In the genomic region with DNA sequence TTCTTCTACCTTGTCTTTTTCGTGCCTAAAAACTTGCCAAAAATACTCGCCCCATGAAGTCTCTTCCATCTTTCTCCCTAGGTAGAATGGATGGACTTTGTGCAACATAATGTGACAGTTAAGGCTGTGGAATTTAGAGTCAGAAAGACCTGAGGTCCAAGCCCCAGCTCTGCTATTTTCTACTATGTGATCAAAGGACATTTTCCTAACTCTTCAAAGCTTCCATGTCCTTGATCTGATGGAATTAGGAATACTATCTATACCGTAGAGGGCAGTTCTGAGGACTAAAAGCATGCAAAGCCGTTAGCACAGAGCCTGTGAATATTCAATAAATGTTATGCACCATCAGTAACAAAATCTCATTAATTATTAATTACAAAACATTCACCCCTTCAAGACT, we compare ENCODE assay signal across 18 cellular contexts. TPM values are rescaled to one million over a fixed set of nuclear protein-coding genes. Genes with fewer than 3 reads are reported as not detected.
"Had no signal": no experiment of that assay in that cellular context is flagged by ENCODE, and none has a peak within 500 bp of the region (broad histone marks: within the 10 kb centered on the region; RNA-seq: fewer than 3 reads in every experiment).

No MANE protein-coding gene starts in this region.

- H3K4me3 ChIP-seq: ovary, spleen, thyroid gland had no signal

- H3K9me3 Mint-ChIP-seq: activated naive CD4-positive, alpha-beta T cell treated with anti-CD3 and anti-CD28 coated beads for 36 hours; activated T-helper 2 cell treated with anti-CD3 and anti-CD28 coated beads, Interferon-gamma antibody, Interleukin-2, Interleukin-4, amounts not matched to agents 10 μg/mL and 5 μg/mL and 100 μg/mL, durations not matched to agents 14 hours and 24 hours and 36 hours; dendritic cell treated with granulocyte-macrophage colony-stimulating factor and Interleukin-4, amounts not matched to agents 40 ng/mL and 50 ng/mL, for 4 days; stimulated activated naive B cell treated with anti-CD40 and anti-IgM and Interleukin-4, amounts not matched to agents 10 μg/mL and 1 μg/mL and 100 μg/mL, for 72 hours had no signal

- H3K9me3 ChIP-seq: ovary, spleen, thyroid gland had no signal

- H3K36me3 ChIP-seq: ovary had no signal

- DNase-seq: activated CD4-positive, alpha-beta T cell treated with anti-CD3 and anti-CD28 coated beads, Interleukin-2, amount 50 U/mL, for 4 hours; activated CD4-positive, CD25-positive, alpha-beta regulatory T cell treated with anti-CD3 and anti-CD28 coated beads, Interleukin-2, amount 50 U/mL, for 72 hours; activated naive CD4-positive, alpha-beta T cell treated with anti-CD3 and anti-CD28 coated beads for 36 hours; effector CD8-positive, alpha-beta T cell; left colon; ovary; spleen; stimulated activated CD4-positive, alpha-beta T cell treated with anti-CD3 and anti-CD28 coated beads, Interleukin-4, amount 100 ng/mL, for 4 hours; stimulated activated naive B cell treated with anti-CD40 and anti-IgM and Interleukin-4, amounts not matched to agents 10 μg/mL and 1 μg/mL and 100 μg/mL, for 72 hours; T-helper 2 cell; thyroid gland had no signal

- H3K27me3 ChIP-seq: ovary, spleen, thyroid gland had no signal

- H3K27me3 Mint-ChIP-seq: dendritic cell treated with granulocyte-macrophage colony-stimulating factor and Interleukin-4, amounts not matched to agents 40 ng/mL and 50 ng/mL, for 4 days; stimulated activated naive B cell treated with anti-CD40 and anti-IgM and Interleukin-4, amounts not matched to agents 10 μg/mL and 1 μg/mL and 100 μg/mL, for 72 hours had no signal

- H3K27ac ChIP-seq: ovary, thyroid gland, VCaP had no signal

- H3K27ac Mint-ChIP-seq: activated naive CD4-positive, alpha-beta T cell treated with anti-CD3 and anti-CD28 coated beads for 36 hours; activated T-helper 2 cell treated with anti-CD3 and anti-CD28 coated beads, Interferon-gamma antibody, Interleukin-2, Interleukin-4, amounts not matched to agents 10 μg/mL and 5 μg/mL and 100 μg/mL, durations not matched to agents 14 hours and 24 hours and 36 hours; dendritic cell treated with granulocyte-macrophage colony-stimulating factor and Interleukin-4, amounts not matched to agents 40 ng/mL and 50 ng/mL, for 4 days; stimulated activated naive B cell treated with anti-CD40 and anti-IgM and Interleukin-4, amounts not matched to agents 10 μg/mL and 1 μg/mL and 100 μg/mL, for 72 hours had no signal

- H3K4me3 Mint-ChIP-seq: activated naive CD4-positive, alpha-beta T cell treated with anti-CD3 and anti-CD28 coated beads for 36 hours; dendritic cell treated with granulocyte-macrophage colony-stimulating factor and Interleukin-4, amounts not matched to agents 40 ng/mL and 50 ng/mL, for 4 days; stimulated activated naive B cell treated with anti-CD40 and anti-IgM and Interleukin-4, amounts not matched to agents 10 μg/mL and 1 μg/mL and 100 μg/mL, for 72 hours had no signal

- ATAC-seq: stimulated activated naive B cell treated with anti-CD40 and anti-IgM and Interleukin-4, amounts not matched to agents 10 μg/mL and 1 μg/mL and 100 μg/mL, for 72 hours had no signal

RNA-seq across cellular contexts. Expression of a gene that starts 24.4 kb away (rescaled TPM):
- total RNA-seq: bronchial epithelial cell, endothelial cell of umbilical vein, myocyte, SK-MEL-5 had no signal
